In the genomic region with DNA sequence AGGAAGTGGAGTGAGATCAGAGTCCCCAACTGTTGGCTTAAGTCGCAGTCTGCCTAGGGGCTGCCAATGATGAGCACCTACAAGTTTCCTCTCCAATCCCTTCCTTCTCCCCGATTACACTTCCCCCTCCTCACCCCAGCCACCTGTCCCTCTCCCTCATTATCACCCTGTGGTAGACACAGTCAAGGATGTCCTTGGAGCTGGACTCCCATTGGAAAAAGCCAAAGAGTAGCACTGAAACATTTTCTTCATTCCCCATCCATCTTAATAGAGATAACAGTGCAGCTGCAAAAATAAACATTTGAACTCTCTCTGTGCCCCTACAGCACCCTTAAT, we compare ENCODE assay signal across 1 cellular context.
TF ChIP-seq lines count a peak whose summit lies in the region.

No MANE protein-coding gene starts in this region.

TF ChIP-seq in HEK293, 187 proteins besides CTCF, POLR2A, EP300 and RAD21 (continued from another document):
- TF ChIP-seq, protein P1, sequence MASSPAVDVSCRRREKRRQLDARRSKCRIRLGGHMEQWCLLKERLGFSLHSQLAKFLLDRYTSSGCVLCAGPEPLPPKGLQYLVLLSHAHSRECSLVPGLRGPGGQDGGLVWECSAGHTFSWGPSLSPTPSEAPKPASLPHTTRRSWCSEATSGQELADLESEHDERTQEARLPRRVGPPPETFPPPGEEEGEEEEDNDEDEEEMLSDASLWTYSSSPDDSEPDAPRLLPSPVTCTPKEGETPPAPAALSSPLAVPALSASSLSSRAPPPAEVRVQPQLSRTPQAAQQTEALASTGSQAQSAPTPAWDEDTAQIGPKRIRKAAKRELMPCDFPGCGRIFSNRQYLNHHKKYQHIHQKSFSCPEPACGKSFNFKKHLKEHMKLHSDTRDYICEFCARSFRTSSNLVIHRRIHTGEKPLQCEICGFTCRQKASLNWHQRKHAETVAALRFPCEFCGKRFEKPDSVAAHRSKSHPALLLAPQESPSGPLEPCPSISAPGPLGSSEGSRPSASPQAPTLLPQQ (tag by site-specific recombination; IDR thresholded peaks at IDR 0.05), result no peak
- peak; percentile 3; the same call in 1 of the 2 replicates for TF ChIP-seq MZF1 (tag by site-specific recombination; IDR thresholded peaks at IDR 0.05; ENCODE audit: borderline replicate concordance)
